ENCODE assay signal across 8 cellular contexts in the genomic region with DNA sequence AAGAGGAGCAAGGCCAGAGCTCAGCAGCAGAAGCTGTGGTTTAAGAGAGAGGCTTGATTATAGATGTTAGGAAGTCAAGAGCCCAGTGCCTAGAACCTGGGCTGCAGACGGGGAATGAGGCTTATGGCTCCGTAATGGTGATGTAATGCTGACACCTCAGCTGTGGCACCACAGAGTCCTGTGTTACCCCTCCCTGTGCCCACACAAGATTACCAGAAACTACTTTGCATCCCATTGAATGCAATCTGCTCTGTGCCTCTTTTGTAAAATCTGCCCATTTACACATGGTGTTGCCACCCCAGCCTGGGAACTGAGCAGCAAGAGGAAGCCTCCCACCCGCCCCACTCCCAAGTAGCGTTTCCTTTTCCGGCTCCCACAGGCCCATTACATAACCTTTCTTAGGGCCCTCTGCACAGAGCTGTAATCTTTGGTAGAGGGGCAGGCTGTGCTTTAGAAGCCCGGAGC. TPM values are rescaled to one million over a fixed set of nuclear protein-coding genes. Genes with fewer than 3 reads are reported as not detected.
DNase-seq lines count a peak whose midpoint lies in the region; ATAC-seq lines count a peak whose summit lies in the region.

No MANE protein-coding gene starts in this region.

- intact Hi-C loops in left ventricle myocardium superior (cut with micrococcal nuclease): no loop called here

- ATAC-seq in left ventricle myocardium superior (peak; percentile 83), GM21423 (IDR thresholded peaks at IDR 0.05; ENCODE audit: unreplicated experiment) (no peak), GM19463 (IDR thresholded peaks at IDR 0.05; ENCODE audit: unreplicated experiment) (no peak), GM21529 (IDR thresholded peaks at IDR 0.05; ENCODE audit: unreplicated experiment) (no peak)

- DNase-seq in NCI-H226 (peak; percentile 35), left ventricle myocardium superior (peak; percentile 52), NCI-H446 treated with DMSO at 0.1 percent for 48 hours (lab: John Stamatoyannopoulos, UW) (no peak)
- DNase-seq in activated CD8-positive, alpha-beta memory T cell treated with anti-CD3 and anti-CD28 coated beads, Interleukin-2, amount 50 U/mL, for 4 hours: peak; percentile 55
- DNase-seq in stimulated activated CD8-positive, alpha-beta memory T cell treated with anti-CD3 and anti-CD28 coated beads, Interleukin-4, amount 100 ng/mL, for 4 hours (ENCODE audit: low read depth in 2 of 2, low spot score in 1 of 2): peak; percentile 6 to 29

RNA-seq across cellular contexts. Expression of gene PITPNC1, which starts 57.0 kb away (rescaled TPM):
- 11.0 TPM for total RNA-seq in left ventricle myocardium superior
